29 cellular contexts compared by ENCODE assay signal in genomic region chr6:2583459-2583858, GRCh38.
"Had no signal": no experiment of that assay in that cellular context is flagged by ENCODE, and none has a peak within 500 bp of the region (broad histone marks: within the 10 kb centered on the region; RNA-seq: fewer than 3 reads in every experiment).

No MANE protein-coding gene starts in this region.

- H3K36me3 Mint-ChIP-seq: naive thymus-derived CD4-positive, alpha-beta T cell; natural killer cell; neural progenitor cell; stimulated activated effector memory CD8-positive, alpha-beta T cell treated with anti-CD3 and anti-CD28 coated beads, Interleukin-12 subunit alpha, Interleukin-12 subunit beta, amount 100 ng/mL, for 72 hours; stimulated activated naive B cell treated with anti-CD40 and anti-IgM and Interleukin-4, amounts not matched to agents 10 μg/mL and 1 μg/mL and 100 μg/mL, for 72 hours had no signal

- H3K4me1 Mint-ChIP-seq: natural killer cell; nephron; stimulated activated effector memory CD8-positive, alpha-beta T cell treated with anti-CD3 and anti-CD28 coated beads, Interleukin-12 subunit alpha, Interleukin-12 subunit beta, amount 100 ng/mL, for 72 hours; stimulated activated naive B cell treated with anti-CD40 and anti-IgM and Interleukin-4, amounts not matched to agents 10 μg/mL and 1 μg/mL and 100 μg/mL, for 72 hours had no signal

- DNase-seq: naive thymus-derived CD4-positive, alpha-beta T cell; natural killer cell; occipital lobe; ovary; posterior cingulate gyrus; psoas muscle; right cardiac atrium; right lobe of liver; sigmoid colon; stimulated activated CD4-positive, alpha-beta T cell treated with anti-CD3 and anti-CD28 coated beads, Interleukin-15, amount 100 ng/mL, for 24 hours; stimulated activated CD4-positive, alpha-beta T cell treated with anti-CD3 and anti-CD28 coated beads, Interleukin-2, amount 100 ng/mL, for 24 hours; stimulated activated CD4-positive, alpha-beta T cell treated with anti-CD3 and anti-CD28 coated beads, Interleukin-2, amount 100 ng/mL, for 48 hours; stimulated activated CD4-positive, alpha-beta T cell treated with anti-CD3 and anti-CD28 coated beads, Interleukin-4, amount 100 ng/mL, for 24 hours; stimulated activated naive B cell treated with anti-CD40 and anti-IgM and Interleukin-4, amounts not matched to agents 10 μg/mL and 1 μg/mL and 100 μg/mL, for 72 hours; stimulated activated naive CD4-positive, alpha-beta T cell treated with Interleukin-2 at 50 U/mL for 16 hours; stomach; thyroid gland; trophoblast cell; upper lobe of left lung had no signal

- H3K27ac Mint-ChIP-seq: naive thymus-derived CD4-positive, alpha-beta T cell; natural killer cell; neural progenitor cell; progenitor cell of endocrine pancreas; stimulated activated effector memory CD8-positive, alpha-beta T cell treated with anti-CD3 and anti-CD28 coated beads, Interleukin-12 subunit alpha, Interleukin-12 subunit beta, amount 100 ng/mL, for 72 hours; stimulated activated naive B cell treated with anti-CD40 and anti-IgM and Interleukin-4, amounts not matched to agents 10 μg/mL and 1 μg/mL and 100 μg/mL, for 72 hours; stimulated activated naive CD8-positive, alpha-beta T cell treated with anti-CD3 and anti-CD28 coated beads, Interleukin-15, Interleukin-2, amounts not matched to agents 100 ng/mL and 50 ng/mL, for 24 hours had no signal

- H3K4me3 ChIP-seq: neural progenitor cell, ovary, psoas muscle, right lobe of liver, sigmoid colon, skin epidermis, smooth muscle cell, stomach, thoracic aorta, thyroid gland, tibial nerve, upper lobe of left lung, vagina had no signal

- H3K4me3 Mint-ChIP-seq: naive thymus-derived CD4-positive, alpha-beta T cell; natural killer cell; nephron; neural progenitor cell; stimulated activated effector memory CD8-positive, alpha-beta T cell treated with anti-CD3 and anti-CD28 coated beads, Interleukin-12 subunit alpha, Interleukin-12 subunit beta, amount 100 ng/mL, for 72 hours; stimulated activated naive B cell treated with anti-CD40 and anti-IgM and Interleukin-4, amounts not matched to agents 10 μg/mL and 1 μg/mL and 100 μg/mL, for 72 hours; stimulated activated naive CD8-positive, alpha-beta T cell treated with anti-CD3 and anti-CD28 coated beads, Interleukin-15, Interleukin-2, amounts not matched to agents 100 ng/mL and 50 ng/mL, for 24 hours had no signal
